In genomic region chr14:93964281-93964680, GRCh38 we compare ENCODE assay signal across 21 cellular contexts. TPM values are rescaled to one million over a fixed set of nuclear protein-coding genes. Genes with fewer than 3 reads are reported as not detected.
DNase-seq lines count a peak whose midpoint lies in the region; ATAC-seq and TF ChIP-seq lines count a peak whose summit lies in the region.
"Had no signal": no experiment of that assay in that cellular context is flagged by ENCODE, and none has a peak within 500 bp of the region (broad histone marks: within the 10 kb centered on the region; RNA-seq: fewer than 3 reads in every experiment).

No MANE protein-coding gene starts in this region.

- POLR2A ChIA-PET in activated CD8-positive, alpha-beta T cell treated with anti-CD3 and anti-CD28 coated beads, Interleukin-2, amount 10 ng/mL, durations not matched to agents 7 days and 5 days (lab: Charles Lee) = interaction anchor here (2.0 to 11.2 kb wide), 5 partner anchors 10 to 115 kb away, joined by 6 to 303 read pairs (median 21); partner anchors contain the start of gene ASB2
- POLR2A ChIA-PET in CD4-positive, alpha-beta T cell (lab: Charles Lee) = interaction anchor here (2.0 to 2.2 kb wide), 3 partner anchors 9 to 25 kb away, joined by 6 to 9 read pairs (median 7); no protein-coding TSS in a partner anchor

- 74 to 92% (median 85%) methylated on average over 10 of the region's 10 CpGs for WGBS in heart left ventricle, 4 donors
- 86 to 97% (median 93%) methylated on average over 10 of the region's 10 CpGs for WGBS in stomach, 5 donors

- H3K9me3 ChIP-seq in heart left ventricle = no peaks in the 10 kb centered on the region
- no peaks in the 10 kb centered on the region for H3K9me3 ChIP-seq in lower lobe of right lung
- H3K9me3 ChIP-seq in stomach = no peaks in the 10 kb centered on the region
- H3K9me3 ChIP-seq in CD4-positive, alpha-beta T cell (ENCODE audit: control insufficient read depth, low read length) = no peaks in the 10 kb centered on the region
- H3K9me3 ChIP-seq: SJCRH30 had no signal

- H3K36me3 Mint-ChIP-seq in activated CD8-positive, alpha-beta T cell treated with anti-CD3 and anti-CD28 coated beads, Interleukin-2, amount 10 ng/mL, durations not matched to agents 7 days and 5 days (ENCODE audit: low read depth) = peaks cover 22% of the 10 kb centered on the region
- H3K36me3 Mint-ChIP-seq in CD4-positive, alpha-beta T cell (ENCODE audit: low read depth) = no peaks in the 10 kb centered on the region

- peaks cover 0 to 34% (median 6%) of the 10 kb centered on the region in 9 donors for H3K36me3 ChIP-seq in heart left ventricle
- H3K36me3 ChIP-seq in lower lobe of right lung = no peaks in the 10 kb centered on the region
- no peaks in the 10 kb centered on the region for H3K36me3 ChIP-seq in stomach
- H3K36me3 ChIP-seq: SJCRH30 had no signal

- peaks cover 9% of the 10 kb centered on the region for H3K9me3 Mint-ChIP-seq in activated CD8-positive, alpha-beta T cell treated with anti-CD3 and anti-CD28 coated beads, Interleukin-2, amount 10 ng/mL, durations not matched to agents 7 days and 5 days (ENCODE audit: insufficient read depth)
- no peaks in the 10 kb centered on the region for H3K9me3 Mint-ChIP-seq in CD4-positive, alpha-beta T cell
- H3K9me3 Mint-ChIP-seq: activated T-cell treated with anti-CD3 and anti-CD28 coated beads, Interleukin-2, amount 50 U/mL, for 4 hours; GM23338 had no signal

- CTCF ChIA-PET in activated CD8-positive, alpha-beta T cell treated with anti-CD3 and anti-CD28 coated beads, Interleukin-2, amount 10 ng/mL, durations not matched to agents 7 days and 5 days (lab: Charles Lee) = interaction anchor here (0.7 to 19.2 kb wide), 3 partner anchors 12 to 24 kb away, joined by 3 to 376 read pairs (median 4); no protein-coding TSS in a partner anchor
- CTCF ChIA-PET in CD4-positive, alpha-beta T cell (lab: Charles Lee) = interaction anchor here (4.1 kb wide), 1 partner anchor 25 kb away, joined by 31 read pairs; no protein-coding TSS in a partner anchor

- H3K4me1 ChIP-seq in heart left ventricle = peaks cover 0 to 89% (median 38%) of the 10 kb centered on the region in 12 donors
- H3K4me1 ChIP-seq in lower lobe of right lung = peaks cover 60% of the 10 kb centered on the region
- peaks cover 13 to 81% (median 42%) of the 10 kb centered on the region in 4 donors for H3K4me1 ChIP-seq in stomach

- no peak overlapping the region for H3K4me3 Mint-ChIP-seq in activated CD8-positive, alpha-beta T cell treated with anti-CD3 and anti-CD28 coated beads, Interleukin-2, amount 10 ng/mL, durations not matched to agents 7 days and 5 days
- no peak overlapping the region for H3K4me3 Mint-ChIP-seq in CD4-positive, alpha-beta T cell
- H3K4me3 Mint-ChIP-seq: GM23338 had no signal

- peaks cover 90% of the 10 kb centered on the region for H3K4me1 Mint-ChIP-seq in activated CD8-positive, alpha-beta T cell treated with anti-CD3 and anti-CD28 coated beads, Interleukin-2, amount 10 ng/mL, durations not matched to agents 7 days and 5 days (ENCODE audit: low read depth)
- peaks cover 60% of the 10 kb centered on the region for H3K4me1 Mint-ChIP-seq in CD4-positive, alpha-beta T cell (ENCODE audit: low read depth)

- H3K27ac Mint-ChIP-seq in activated CD8-positive, alpha-beta T cell treated with anti-CD3 and anti-CD28 coated beads, Interleukin-2, amount 10 ng/mL, durations not matched to agents 7 days and 5 days = peak overlapping the region; percentile 50
- H3K27ac Mint-ChIP-seq in CD4-positive, alpha-beta T cell = no peak overlapping the region
- H3K27ac Mint-ChIP-seq: GM23338 had no signal

- H3K27me3 ChIP-seq in heart left ventricle (no peaks in the 10 kb centered on the region), lower lobe of right lung (ENCODE audit: low read depth) (no peaks in the 10 kb centered on the region), stomach (no peaks in the 10 kb centered on the region)
- H3K27me3 ChIP-seq in CD4-positive, alpha-beta T cell (ENCODE audit: control insufficient read depth, insufficient read depth, low read length) = no peaks in the 10 kb centered on the region
- H3K27me3 ChIP-seq: SJCRH30 had no signal

- TF ChIP-seq POLR2A in heart left ventricle (IDR thresholded peaks at IDR 0.05) = no peak
- TF ChIP-seq POLR2A in stomach (IDR thresholded peaks at IDR 0.05) = no peak

- ATAC-seq in heart left ventricle = no peak
- ATAC-seq in Right ventricle myocardium superior (ENCODE audit: poor library complexity) = no peak
- no peak for ATAC-seq in activated CD8-positive, alpha-beta T cell treated with anti-CD3 and anti-CD28 coated beads, Interleukin-2, amount 10 ng/mL, durations not matched to agents 7 days and 5 days
- no peak for ATAC-seq in lower lobe of right lung
- ATAC-seq in HG03378 (IDR thresholded peaks at IDR 0.05; ENCODE audit: unreplicated experiment) = no peak
- ATAC-seq in CD4-positive, alpha-beta T cell (ENCODE audit: poor library complexity) = no peak
- ATAC-seq: activated T-cell treated with anti-CD3 and anti-CD28 coated beads, Interleukin-2, amount 50 U/mL, for 4 hours; GM23338; left lobe of liver had no signal

- H3K27me3 Mint-ChIP-seq in activated CD8-positive, alpha-beta T cell treated with anti-CD3 and anti-CD28 coated beads, Interleukin-2, amount 10 ng/mL, durations not matched to agents 7 days and 5 days (ENCODE audit: low read depth) = no peaks in the 10 kb centered on the region
- H3K27me3 Mint-ChIP-seq in CD4-positive, alpha-beta T cell = no peaks in the 10 kb centered on the region

- TF ChIP-seq EP300 in stomach (IDR thresholded peaks at IDR 0.05) = no peak

- TF ChIP-seq CTCF in heart left ventricle (IDR thresholded peaks at IDR 0.05) = no peak
- no peak for TF ChIP-seq CTCF in lower lobe of right lung (IDR thresholded peaks at IDR 0.05)
- no peak for TF ChIP-seq CTCF in stomach (IDR thresholded peaks at IDR 0.05)
- TF ChIP-seq CTCF in CD4-positive, alpha-beta T cell (IDR thresholded peaks at IDR 0.05) = no peak

- no peak for DNase-seq in heart left ventricle
- no peak for DNase-seq in Right ventricle myocardium superior
- no peak for DNase-seq in activated CD8-positive, alpha-beta T cell treated with anti-CD3 and anti-CD28 coated beads, Interleukin-2, amount 10 ng/mL, durations not matched to agents 7 days and 5 days
- no peak for DNase-seq in lower lobe of right lung
- DNase-seq in stomach = no peak
- DNase-seq in CD4-positive, alpha-beta T cell = no peak
- no peak for DNase-seq in NCI-H2029 (lab: John Stamatoyannopoulos, UW)
- DNase-seq: activated T-cell treated with anti-CD3 and anti-CD28 coated beads, Interleukin-2, amount 50 U/mL, for 4 hours; COR-L47; KBM-7; NCI-H1048; NCI-H2171 treated with DMSO at 0.1 percent for 48 hours; SJCRH30; stimulated activated CD4-positive, alpha-beta T cell treated with anti-CD3 and anti-CD28 coated beads, Interleukin-12 subunit alpha, Interleukin-12 subunit beta, amount 100 ng/mL, for 4 hours had no signal

- H3K27ac ChIP-seq in heart left ventricle (peak overlapping the region in 8 of 12 donors; percentile 1 to 89 (median 50)), lower lobe of right lung (peak overlapping the region; percentile 62), stomach (peak overlapping the region in 4 of 5 donors; percentile 44 to 73 (median 64))
- no peak overlapping the region for H3K27ac ChIP-seq in CD4-positive, alpha-beta T cell (ENCODE audit: low read depth, low read length)
- H3K27ac ChIP-seq: HL-60, SJCRH30 had no signal

- intact Hi-C loops in heart left ventricle (cut with DNase I) = loop anchor here in 1 of 10 donors (5.0 kb wide), 1 partner anchor 33 kb away; the partner anchor contains the start of gene CCDC197
- intact Hi-C loops in Right ventricle myocardium superior (cut with DNase I) = no loop called here
- intact Hi-C loops in lower lobe of right lung (cut with DNase I) = no loop called here
- intact Hi-C loops in stomach (cut with DNase I; ENCODE audit: low total_unique reads) = no loop called here
- intact Hi-C loops in CD4-positive, alpha-beta T cell (cut with DNase I, micrococcal nuclease) = no loop called here

- no peak overlapping the region for H3K4me3 ChIP-seq in heart left ventricle
- H3K4me3 ChIP-seq in lower lobe of right lung = no peak overlapping the region
- no peak overlapping the region for H3K4me3 ChIP-seq in stomach
- H3K4me3 ChIP-seq: GM23338, SJCRH30 had no signal

RNA-seq across cellular contexts. Expression of gene ASB2, which starts 12.1 kb away (rescaled TPM):
- total RNA-seq in heart left ventricle (100 to 1,000 TPM in 8 of 9 donors, 10 to 100 TPM in 1; 95.8 to 411 (median 166) TPM), Right ventricle myocardium superior (297 TPM), lower lobe of right lung (2.4 TPM), stomach (100 to 1,000 TPM in 1 of 5 donors, 10 to 100 TPM in 3, 1 to 10 TPM in 1; 9.6 to 199 (median 34.8) TPM)
- polyA plus RNA-seq in heart left ventricle (100 to 1,000 TPM in 1 of 2 donors, 10 to 100 TPM in 1; 22.4 to 289 TPM), stomach (10 to 100 TPM in 1 of 3 donors, 1 to 10 TPM in 2; 2.0 to 17.1 (median 2.2) TPM)
- total RNA-seq in activated CD8-positive, alpha-beta T cell treated with anti-CD3 and anti-CD28 coated beads, Interleukin-2, amount 10 ng/mL, durations not matched to agents 7 days and 5 days = 10 to 100 TPM; 15.8 to 17.0 TPM
- total RNA-seq in CD4-positive, alpha-beta T cell = 1 to 10 TPM in 1 of 2 experiments, under 1 TPM in 1; 0.98 to 1.2 TPM

RNA-seq across cellular contexts. Expression of gene CCDC197, which starts 32.8 kb away (rescaled TPM):
- total RNA-seq in heart left ventricle (1 to 10 TPM in 3 of 9 donors, under 1 TPM in 3, not detected in 3; 0.26 to 1.4 (median 0.95) TPM), Right ventricle myocardium superior (1.3 TPM), lower lobe of right lung (not detected), stomach (not detected)
- polyA plus RNA-seq in heart left ventricle (under 1 TPM in 1 of 2 donors, not detected in 1; 0.23 TPM), stomach (not detected)
- total RNA-seq in activated CD8-positive, alpha-beta T cell treated with anti-CD3 and anti-CD28 coated beads, Interleukin-2, amount 10 ng/mL, durations not matched to agents 7 days and 5 days = not detected
- not detected for total RNA-seq in CD4-positive, alpha-beta T cell
- total RNA-seq: chondrocyte, fibroblast of villous mesenchyme, GM23338, left lobe of liver, myocyte, SJCRH30 had no signal
- polyA plus RNA-seq: GM23338 had no signal

RNA-seq across cellular contexts. Expression of gene FAM181A, which starts 37.1 kb away (rescaled TPM):
- not detected for total RNA-seq in heart left ventricle
- polyA plus RNA-seq in heart left ventricle = not detected
- total RNA-seq in Right ventricle myocardium superior = not detected
- not detected for total RNA-seq in activated CD8-positive, alpha-beta T cell treated with anti-CD3 and anti-CD28 coated beads, Interleukin-2, amount 10 ng/mL, durations not matched to agents 7 days and 5 days
- total RNA-seq in lower lobe of right lung = 6.4 TPM
- not detected for total RNA-seq in stomach
- polyA plus RNA-seq in stomach = not detected
- not detected for total RNA-seq in CD4-positive, alpha-beta T cell
- total RNA-seq: activated T-cell treated with anti-CD3 and anti-CD28 coated beads, Interleukin-2, amount 50 U/mL, for 4 hours; chondrocyte; fibroblast of villous mesenchyme; GM23338; left lobe of liver; myocyte; SJCRH30 had no signal
- polyA plus RNA-seq: GM23338 had no signal
